In genomic region chr9:89850633-89851325, GRCh38 we compare ENCODE assay signal across 14 cellular contexts.
DNase-seq lines count a peak whose midpoint lies in the region; ATAC-seq and TF ChIP-seq lines count a peak whose summit lies in the region.
"Had no signal": no experiment of that assay in that cellular context is flagged by ENCODE, and none has a peak within 500 bp of the region (broad histone marks: within the 10 kb centered on the region; RNA-seq: fewer than 3 reads in every experiment).

No MANE protein-coding gene starts in this region.

- no peaks in the 10 kb centered on the region for H3K27me3 Mint-ChIP-seq in endodermal cell (ENCODE audit: insufficient read depth)

- no peak overlapping the region for H3K27ac ChIP-seq in endodermal cell (ENCODE audit: low read depth, low read length)

- no peaks in the 10 kb centered on the region for H3K36me3 ChIP-seq in endodermal cell (ENCODE audit: control insufficient read depth, insufficient read depth, low read length)

- no peaks in the 10 kb centered on the region for H3K36me3 Mint-ChIP-seq in endodermal cell (ENCODE audit: low read depth)
- H3K36me3 Mint-ChIP-seq: CD14-positive monocyte; naive thymus-derived CD4-positive, alpha-beta T cell; stimulated activated effector memory CD8-positive, alpha-beta T cell treated with anti-CD3 and anti-CD28 coated beads, Interleukin-12 subunit alpha, Interleukin-12 subunit beta, amount 100 ng/mL, for 72 hours had no signal

- H3K9me3 Mint-ChIP-seq in endodermal cell = no peaks in the 10 kb centered on the region
- H3K9me3 Mint-ChIP-seq: naive thymus-derived CD4-positive, alpha-beta T cell; stimulated activated effector memory CD8-positive, alpha-beta T cell treated with anti-CD3 and anti-CD28 coated beads, Interleukin-12 subunit alpha, Interleukin-12 subunit beta, amount 100 ng/mL, for 72 hours had no signal

- H3K9me3 ChIP-seq in endodermal cell (ENCODE audit: control insufficient read depth, low read length) = no peaks in the 10 kb centered on the region

- no peak for TF ChIP-seq CTCF in endodermal cell (conservative IDR thresholded peaks at IDR 0.05)

- WGBS in endodermal cell (ENCODE audit: insufficient coverage in 1 of 2, insufficient read length in 1 of 2), 2 experiments = 77 to 80% methylated on average over 7 of the region's 7 CpGs

- no peak overlapping the region for H3K27ac Mint-ChIP-seq in endodermal cell
- H3K27ac Mint-ChIP-seq: CD14-positive monocyte; stimulated activated effector memory CD8-positive, alpha-beta T cell treated with anti-CD3 and anti-CD28 coated beads, Interleukin-12 subunit alpha, Interleukin-12 subunit beta, amount 100 ng/mL, for 72 hours had no signal

- H3K27me3 ChIP-seq in endodermal cell (ENCODE audit: control insufficient read depth, insufficient read depth, low read length, poor library complexity, severe bottlenecking) = no peaks in the 10 kb centered on the region

- H3K4me1 ChIP-seq in endodermal cell (ENCODE audit: control insufficient read depth, insufficient read depth, low read length) = no peaks in the 10 kb centered on the region

- ATAC-seq in GM21447 (IDR thresholded peaks at IDR 0.05; ENCODE audit: unreplicated experiment) (no peak), GM21528 (IDR thresholded peaks at IDR 0.05; ENCODE audit: low FRiP score, unreplicated experiment) (no peak)
- ATAC-seq: naive thymus-derived CD4-positive, alpha-beta T cell; stimulated activated effector memory CD8-positive, alpha-beta T cell treated with anti-CD3 and anti-CD28 coated beads, Interleukin-12 subunit alpha, Interleukin-12 subunit beta, amount 100 ng/mL, for 72 hours had no signal

- no peak overlapping the region for H3K4me3 ChIP-seq in endodermal cell (ENCODE audit: low read length)

- DNase-seq in AG08395 (ENCODE audit: low spot score) (peak; percentile 85), M059J (ENCODE audit: low read depth) (peak; percentile 78), endodermal cell (peak; percentile 19), midbrain (lab: John Stamatoyannopoulos, UW) (peak; percentile 2), NCI-H1092 (lab: John Stamatoyannopoulos, UW) (no peak), iPS-NIHi7 (ENCODE audit: extremely low spot score) (no peak)
- DNase-seq: activated effector memory CD4-positive, alpha-beta T cell treated with Interleukin-2 at 50 U/mL for 16 hours; dermis blood vessel endothelial cell; naive thymus-derived CD4-positive, alpha-beta T cell; NCI-H1417 treated with DMSO at 0.1 percent for 48 hours had no signal

- H3K4me1 Mint-ChIP-seq in endodermal cell = no peaks in the 10 kb centered on the region
- H3K4me1 Mint-ChIP-seq: CD14-positive monocyte; stimulated activated effector memory CD8-positive, alpha-beta T cell treated with anti-CD3 and anti-CD28 coated beads, Interleukin-12 subunit alpha, Interleukin-12 subunit beta, amount 100 ng/mL, for 72 hours had no signal

- no peak overlapping the region for H3K4me3 Mint-ChIP-seq in endodermal cell
- H3K4me3 Mint-ChIP-seq: CD14-positive monocyte; naive thymus-derived CD4-positive, alpha-beta T cell; stimulated activated effector memory CD8-positive, alpha-beta T cell treated with anti-CD3 and anti-CD28 coated beads, Interleukin-12 subunit alpha, Interleukin-12 subunit beta, amount 100 ng/mL, for 72 hours had no signal

- H3K9ac ChIP-seq in endodermal cell (ENCODE audit: extremely low read depth, low read length, poor library complexity, severe bottlenecking) = no peak overlapping the region

Comparison
In these comparisons a context has a peak if more than half of its experiments do, and no peak if none do; other contexts are left out.
1. DNase-seq: peak in AG08395 (single experiment), M059J (single experiment), endodermal cell (single experiment) and midbrain (single experiment); none in NCI-H1092 (single experiment) and iPS-NIHi7 (single experiment).